ENCODE assay signal across 7 cellular contexts in the genomic region with DNA sequence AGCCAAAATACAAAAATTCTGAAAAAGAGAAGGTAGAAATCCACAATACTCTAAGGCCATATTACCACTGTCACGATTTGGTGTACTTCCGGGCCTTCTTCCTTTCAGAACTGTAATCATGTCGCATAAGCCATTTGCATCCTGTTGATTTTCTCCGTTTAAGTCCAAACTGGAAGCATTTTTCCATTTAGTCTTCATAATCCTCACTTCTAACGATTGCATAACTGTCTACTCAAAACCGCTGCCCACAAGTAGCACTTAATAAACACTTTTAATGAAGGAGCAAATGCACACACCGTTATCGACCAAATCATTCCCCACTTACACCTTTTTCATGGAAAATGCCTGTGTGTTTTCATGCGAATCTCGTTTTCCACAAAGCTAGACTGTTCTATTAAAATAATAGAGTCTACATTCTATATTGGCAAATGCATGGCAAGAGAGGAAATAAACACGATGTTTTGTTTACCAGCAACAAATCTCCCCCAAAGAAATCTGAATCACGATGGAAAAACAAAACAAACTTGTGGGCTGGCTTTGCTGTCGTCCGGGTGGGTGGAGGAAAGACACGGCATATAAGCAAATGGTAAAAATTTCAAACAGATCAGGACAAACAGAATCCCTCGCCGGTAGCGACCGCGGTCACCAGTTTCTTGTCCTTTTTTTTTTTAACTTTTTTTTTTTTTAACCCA. TPM values are rescaled to one million over a fixed set of nuclear protein-coding genes. Genes with fewer than 3 reads are reported as not detected.
DNase-seq lines count a peak whose midpoint lies in the region; ATAC-seq, FAIRE-seq and TF ChIP-seq lines count a peak whose summit lies in the region.

No MANE protein-coding gene starts in this region.

- no peaks in the 10 kb centered on the region for H3K9me3 ChIP-seq in KOPT-K1 (ENCODE audit: insufficient read depth, low read length, poor library complexity, severe bottlenecking)
- H3K9me3 ChIP-seq in adrenal gland (replicated peaks in 1 of 3), result no peaks in the 10 kb centered on the region
- no peaks in the 10 kb centered on the region for H3K9me3 ChIP-seq in iPS-18a (ENCODE audit: control insufficient read depth, low read depth, low read length)

- H3K4me3 ChIP-seq in adrenal gland, result peak overlapping the region in 3 of 4 donors; percentile 88 to 99 (median 89)
- H3K4me3 ChIP-seq in iPS-18a (ENCODE audit: low read length), result peak overlapping the region; percentile 73
- H3K4me3 ChIP-seq in skin epidermis, result peak overlapping the region; percentile 70 to 100 (median 82)

- H3K27me3 ChIP-seq in adrenal gland (no peaks in the 10 kb centered on the region), iPS-18a (ENCODE audit: control insufficient read depth, insufficient read depth, low read length) (no peaks in the 10 kb centered on the region)

- DNase-seq in ELR (ENCODE audit: low read depth), result peak; percentile 34
- DNase-seq in adrenal gland, result no peak
- no peak for DNase-seq in RCC 7860 (ENCODE audit: low spot score)

- 0 to 1% (median 1%) methylated on average over 20 of the region's 20 CpGs for WGBS in adrenal gland, 4 donors

- H3K9ac ChIP-seq in iPS-18a (ENCODE audit: low read length), result peak overlapping the region; percentile 96

- peaks cover 15 to 24% of the 10 kb centered on the region in 2 donors for H3K4me1 ChIP-seq in adrenal gland (replicated peaks in 1 of 2)
- peaks cover 6% of the 10 kb centered on the region for H3K4me1 ChIP-seq in iPS-18a (ENCODE audit: control insufficient read depth, low read depth, low read length)

- peak; percentile 20 for ATAC-seq in GM19455 (IDR thresholded peaks at IDR 0.05; ENCODE audit: unreplicated experiment)

- intact Hi-C loops in adrenal gland (cut with DNase I), result no loop called here

- FAIRE-seq in RCC 7860 (lab: Jason Lieb, UNC), result no peak

- peak; percentile 5 to 44 for TF ChIP-seq POLR2A in adrenal gland (IDR thresholded peaks at IDR 0.05)

- H3K27ac ChIP-seq in KOPT-K1 (ENCODE audit: low read depth, low read length, poor library complexity, severe bottlenecking) (peak overlapping the region; percentile 89), adrenal gland (peak overlapping the region; percentile 96 to 99 (median 98)), iPS-18a (ENCODE audit: low read length) (peak overlapping the region; percentile 84), skin epidermis (peak overlapping the region; percentile 88 to 100 (median 99))

- H3K36me3 ChIP-seq in KOPT-K1 (ENCODE audit: insufficient read depth, low read length) (peaks cover 16% of the 10 kb centered on the region; the same call in 1 of the 2 replicates), adrenal gland (replicated peaks in 1 of 2) (peaks cover 0 to 3% of the 10 kb centered on the region in 2 donors), iPS-18a (ENCODE audit: control insufficient read depth, low read depth, low read length) (peaks cover 15% of the 10 kb centered on the region)

- TF ChIP-seq CTCF in adrenal gland (IDR thresholded peaks at IDR 0.05), result no peak

RNA-seq across cellular contexts. Expression of a gene that starts 1.0 kb away (rescaled TPM):
- 10 to 100 TPM; 25.6 to 53.7 (median 35.9) TPM for total RNA-seq in adrenal gland
- polyA plus RNA-seq in adrenal gland, result 10 to 100 TPM in 1 of 3 donors, 1 to 10 TPM in 2; 4.2 to 23.1 (median 5.4) TPM

RNA-seq across cellular contexts. Expression of a gene that starts 48.2 kb away (rescaled TPM):
- 10 to 100 TPM; 25.6 to 83.6 (median 38.3) TPM for total RNA-seq in adrenal gland
- 10 to 100 TPM; 37.8 to 94.8 (median 80.4) TPM for polyA plus RNA-seq in adrenal gland
